In the genomic region with DNA sequence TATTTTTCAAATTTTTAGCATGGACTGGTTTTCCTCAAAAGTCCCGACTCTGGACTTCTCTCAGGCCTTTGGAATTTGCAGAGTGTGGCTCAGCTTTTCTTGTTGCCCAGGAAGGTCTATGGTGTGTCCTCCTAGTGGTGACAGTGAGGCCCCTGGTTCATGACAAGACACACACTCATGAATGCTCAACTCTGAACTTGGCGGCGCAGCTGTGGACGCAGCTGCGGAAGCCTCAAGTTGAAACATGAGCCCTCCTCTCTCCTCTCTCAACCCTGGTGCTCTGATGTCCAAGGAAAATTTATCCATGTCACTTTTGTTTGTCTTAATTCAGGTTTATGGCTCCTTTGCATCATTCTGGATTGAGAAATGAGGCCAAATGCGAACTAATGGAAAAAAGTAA, we compare ENCODE assay signal across 18 cellular contexts.
DNase-seq lines count a peak whose midpoint lies in the region; ATAC-seq, FAIRE-seq and TF ChIP-seq lines count a peak whose summit lies in the region.
"Had no signal": no experiment of that assay in that cellular context is flagged by ENCODE, and none has a peak within 500 bp of the region (broad histone marks: within the 10 kb centered on the region; RNA-seq: fewer than 3 reads in every experiment).

No MANE protein-coding gene starts in this region.

- intact Hi-C loops in psoas muscle (cut with DNase I) = no loop called here

- 0 out of 2 replicates have a peak overlapping the region, but pooled peaks have one; percentile 10 for H2BK5ac ChIP-seq in H1 (ENCODE audit: low read depth, low read length)

- WGBS in H1 (ENCODE audit: extremely low coverage in 1 of 2, insufficient coverage in 1 of 2, insufficient read length in 1 of 2, insufficient replicate concordance in 2 of 2, low coverage in 1 of 2, low lambda C conversion rate in 2 of 2, missing lambda C conversion rate in 1 of 2), 2 experiments = 92% methylated on average over 6 of the region's 6 CpGs; no CpG with 5 or more reads in 1 of the 2 experiments
- WGBS in psoas muscle, 3 donors = 34 to 49% (median 35%) methylated on average over 6 of the region's 6 CpGs

- no peaks in the 10 kb centered on the region for H3K79me1 ChIP-seq in H1 (ENCODE audit: low read depth, low read length)

- 0 out of 4 replicates have a peak, but pooled peaks of 1 of the 2 experiments have one; percentile 3 for TF ChIP-seq RAD21 in H1 (IDR thresholded peaks at IDR 0.05 in 1 of 2, conservative IDR thresholded peaks at IDR 0.05 in 1 of 2; ENCODE audit: low read depth in 2 of 2, low read length in 2 of 2)

- CTCF ChIA-PET in H1 (lab: Charles Lee; ENCODE audit: partially characterized antibody) = interaction anchor here (0.7 to 2.7 kb wide), 6 partner anchors 9 to 155 kb away, joined by 3 to 10 read pairs (median 3); no protein-coding TSS in a partner anchor

- no peak overlapping the region for H4K5ac ChIP-seq in H1 (ENCODE audit: insufficient read length, low read depth, low read length)

- no peak overlapping the region for H3K27ac ChIP-seq in H1 (ENCODE audit: low read depth, low read length)
- H3K27ac ChIP-seq in psoas muscle = no peak overlapping the region
- H3K27ac ChIP-seq: upper lobe of right lung had no signal

- no peak overlapping the region for H2AFZ ChIP-seq in H1 (ENCODE audit: low read length)

- no peak overlapping the region for H2BK15ac ChIP-seq in H1 (ENCODE audit: low read length)

- peak overlapping the region; percentile 12 for H2BK120ac ChIP-seq in H1 (replicated peaks; ENCODE audit: low read depth, low read length)

- no peak overlapping the region for H3K14ac ChIP-seq in H1 (ENCODE audit: insufficient read length)

- no peak overlapping the region for H2AK5ac ChIP-seq in H1 (ENCODE audit: low read depth, low read length)

- no peaks in the 10 kb centered on the region for H3K27me3 ChIP-seq in H1 (replicated peaks in 1 of 4; ENCODE audit: control insufficient read depth in 3 of 4, extremely low read depth in 1 of 4, insufficient read depth in 3 of 4, low read length in 3 of 4)
- no peaks in the 10 kb centered on the region for H3K27me3 ChIP-seq in psoas muscle (ENCODE audit: insufficient read depth in 3 of 3, low read length in 2 of 3)
- H3K27me3 ChIP-seq: MG63, upper lobe of right lung had no signal

- H3K4ac ChIP-seq in H1 (replicated peaks; ENCODE audit: insufficient read length, low read depth, low read length) = no peak overlapping the region

- no peak for FAIRE-seq in H1 (lab: Jason Lieb, UNC)
- FAIRE-seq in HTR-8/SVneo (lab: Jason Lieb, UNC) = no peak

- H2BK12ac ChIP-seq in H1 (ENCODE audit: low read depth, low read length) = peak overlapping the region; percentile 3; the same call in 1 of the 2 replicates

- H3K79me2 ChIP-seq in H1 (ENCODE audit: control insufficient read depth in 1 of 2, insufficient read depth in 2 of 2, low read length in 2 of 2) = no peaks in the 10 kb centered on the region

- H3K9me3 ChIP-seq in H1 (ENCODE audit: insufficient read depth in 2 of 2, low read depth in 1 of 2, low read length in 1 of 2) (no peaks in the 10 kb centered on the region), psoas muscle (no peaks in the 10 kb centered on the region)
- H3K9me3 ChIP-seq: upper lobe of right lung had no signal

- no peaks in the 10 kb centered on the region for H3K23me2 ChIP-seq in H1 (ENCODE audit: low read depth, low read length)

- TF ChIP-seq CTCF in GM12872 (IDR thresholded peaks at IDR 0.05; ENCODE audit: insufficient read depth, low read depth, low read length) (0 out of 3 replicates have a peak, but pooled peaks have one; percentile 12), H1 (IDR thresholded peaks at IDR 0.05; ENCODE audit: control extremely low read depth in 1 of 3, insufficient read depth in 1 of 3, low read depth in 1 of 3, low read length in 3 of 3) (peak in 2 of 3 experiments; percentile 4 to 23; a peak in 2 of 4 replicates), psoas muscle (IDR thresholded peaks at IDR 0.05) (peak; percentile 10)

- no peak overlapping the region for H4K91ac ChIP-seq in H1 (replicated peaks; ENCODE audit: insufficient read length, low read length)

- no peak overlapping the region for H4K8ac ChIP-seq in H1 (ENCODE audit: extremely low read depth, insufficient read depth, low read length)

- no peak overlapping the region for H3K9ac ChIP-seq in H1 (replicated peaks in 1 of 4; ENCODE audit: extremely low read depth in 1 of 4, low read depth in 3 of 4, low read length in 3 of 4)

- no peak overlapping the region for H3K4me2 ChIP-seq in H1 (ENCODE audit: insufficient read depth in 1 of 2, low read depth in 2 of 2, low read length in 2 of 2)

- H3K36me3 ChIP-seq in H1 (ENCODE audit: control insufficient read depth in 2 of 4, insufficient read depth in 4 of 4, low read length in 3 of 4) (no peaks in the 10 kb centered on the region), psoas muscle (ENCODE audit: insufficient read depth in 1 of 2, low read depth in 1 of 2) (no peaks in the 10 kb centered on the region)
- H3K36me3 ChIP-seq: upper lobe of right lung had no signal

- no peak overlapping the region for H3K23ac ChIP-seq in H1 (ENCODE audit: insufficient read length)

- no peak for TF ChIP-seq EP300 in H1 (IDR thresholded peaks at IDR 0.05; ENCODE audit: borderline replicate concordance in 1 of 2, low read depth in 2 of 2, low read length in 2 of 2)

- H2BK20ac ChIP-seq in H1 (ENCODE audit: low read length) = peak overlapping the region; percentile 80

- no peaks in the 10 kb centered on the region for H4K20me1 ChIP-seq in H1 (replicated peaks in 1 of 2; ENCODE audit: control insufficient read depth in 1 of 2, insufficient read depth in 2 of 2, low read length in 2 of 2)

- no peak overlapping the region for H3K56ac ChIP-seq in H1 (replicated peaks; ENCODE audit: insufficient read length, low read depth, low read length)

- ATAC-seq in psoas muscle = peak; percentile 66 to 76 (median 68)
- ATAC-seq: left cardiac atrium; naive thymus-derived CD4-positive, alpha-beta T cell; stimulated activated effector memory CD8-positive, alpha-beta T cell treated with anti-CD3 and anti-CD28 coated beads, Interleukin-12 subunit alpha, Interleukin-12 subunit beta, amount 100 ng/mL, for 72 hours; upper lobe of right lung had no signal

- no peak overlapping the region for H3K18ac ChIP-seq in H1 (ENCODE audit: extremely low read depth, low read length)

- TF ChIP-seq POLR2A in H1 (IDR thresholded peaks at IDR 0.05; ENCODE audit: control extremely low read depth in 1 of 2, low read depth in 2 of 2, low read length in 2 of 2) = no peak

- DNase-seq in LHCN-M2 (ENCODE audit: low read depth) = peak; percentile 31
- no peak for DNase-seq in H1 (ENCODE audit: low read depth in 1 of 2, low spot score in 2 of 2)
- peak; percentile 20 to 56 for DNase-seq in psoas muscle
- no peak for DNase-seq in HTR-8/SVneo (ENCODE audit: insufficient read length, low spot score)
- DNase-seq in activated effector memory CD4-positive, alpha-beta T cell treated with anti-CD3 and anti-CD28 coated beads, Interleukin-2, amount 50 U/mL, for 16 hours = no peak
- no peak for DNase-seq in anterior cingulate cortex (lab: John Stamatoyannopoulos, UW)
- DNase-seq: central memory CD4-positive, alpha-beta T cell; GF-D8; left cardiac atrium; MG63; naive thymus-derived CD4-positive, alpha-beta T cell; NCI-H2171; OCI-M1; retina; stimulated activated CD4-positive, alpha-beta T cell treated with anti-CD3 and anti-CD28 coated beads, Interleukin-4, amount 100 ng/mL, for 4 hours; upper lobe of right lung had no signal

- H3K4me3 ChIP-seq in H1 (ENCODE audit: extremely low read depth in 1 of 4, insufficient read depth in 2 of 4, low read depth in 3 of 4, low read length in 4 of 4) (no peak overlapping the region), psoas muscle (no peak overlapping the region)
- H3K4me3 ChIP-seq: MG63, upper lobe of right lung had no signal

- POLR2A ChIA-PET in H1 (lab: Charles Lee; ENCODE audit: partially characterized antibody) = no interaction called here

- H3K4me1 ChIP-seq in H1 (replicated peaks in 1 of 4; ENCODE audit: control insufficient read depth in 3 of 4, insufficient read depth in 4 of 4, low read length in 3 of 4) (peaks cover 18 to 34% (median 26%) of the 10 kb centered on the region in 4 experiments), psoas muscle (no peaks in the 10 kb centered on the region)
- H3K4me1 ChIP-seq: upper lobe of right lung had no signal

TF ChIP-seq in H1, 55 proteins besides CTCF, POLR2A, EP300 and RAD21:
- TF ChIP-seq EZH2 (IDR thresholded peaks at IDR 0.05; ENCODE audit: low read depth, low read length, severe bottlenecking) = no peak
- TF ChIP-seq CBX8 (IDR thresholded peaks at IDR 0.05; ENCODE audit: borderline replicate concordance, low read depth, low read length) = no peak
- no peak for TF ChIP-seq CHD1 (IDR thresholded peaks at IDR 0.05; ENCODE audit: low read depth, low read length)
- TF ChIP-seq, protein P1, sequence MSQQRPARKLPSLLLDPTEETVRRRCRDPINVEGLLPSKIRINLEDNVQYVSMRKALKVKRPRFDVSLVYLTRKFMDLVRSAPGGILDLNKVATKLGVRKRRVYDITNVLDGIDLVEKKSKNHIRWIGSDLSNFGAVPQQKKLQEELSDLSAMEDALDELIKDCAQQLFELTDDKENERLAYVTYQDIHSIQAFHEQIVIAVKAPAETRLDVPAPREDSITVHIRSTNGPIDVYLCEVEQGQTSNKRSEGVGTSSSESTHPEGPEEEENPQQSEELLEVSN (IDR thresholded peaks at IDR 0.05) = no peak
- TF ChIP-seq, protein P2, sequence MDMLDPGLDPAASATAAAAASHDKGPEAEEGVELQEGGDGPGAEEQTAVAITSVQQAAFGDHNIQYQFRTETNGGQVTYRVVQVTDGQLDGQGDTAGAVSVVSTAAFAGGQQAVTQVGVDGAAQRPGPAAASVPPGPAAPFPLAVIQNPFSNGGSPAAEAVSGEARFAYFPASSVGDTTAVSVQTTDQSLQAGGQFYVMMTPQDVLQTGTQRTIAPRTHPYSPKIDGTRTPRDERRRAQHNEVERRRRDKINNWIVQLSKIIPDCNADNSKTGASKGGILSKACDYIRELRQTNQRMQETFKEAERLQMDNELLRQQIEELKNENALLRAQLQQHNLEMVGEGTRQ (IDR thresholded peaks at IDR 0.05; ENCODE audit: low read length) = no peak
- TF ChIP-seq CEBPB (IDR thresholded peaks at IDR 0.05; ENCODE audit: low read depth, low read length) = no peak
- TF ChIP-seq POU5F1 (IDR thresholded peaks at IDR 0.05; ENCODE audit: low read depth, low read length) = no peak
- no peak for TF ChIP-seq SUZ12 (IDR thresholded peaks at IDR 0.05; ENCODE audit: low read length)
- TF ChIP-seq BCL11A (IDR thresholded peaks at IDR 0.05; ENCODE audit: low read depth in 2 of 2, low read length in 2 of 2) = no peak

Comparison
In these comparisons a context has a peak if more than half of its experiments do, and no peak if none do; other contexts are left out.
1. DNase-seq: peak in LHCN-M2 (single experiment) and psoas muscle (2 of 2); none in H1 (0 of 2), HTR-8/SVneo (single experiment), activated effector memory CD4-positive, alpha-beta T cell treated with anti-CD3 and anti-CD28 coated beads, Interleukin-2, amount 50 U/mL, for 16 hours (single experiment) and anterior cingulate cortex (0 of 58).
2. Peak in every context shown above with its lines, with median percentiles within 50 percentile points of each other: CTCF ChIP-seq.